Comparison of ENCODE assay signal across 8 cellular contexts in the genomic region with DNA sequence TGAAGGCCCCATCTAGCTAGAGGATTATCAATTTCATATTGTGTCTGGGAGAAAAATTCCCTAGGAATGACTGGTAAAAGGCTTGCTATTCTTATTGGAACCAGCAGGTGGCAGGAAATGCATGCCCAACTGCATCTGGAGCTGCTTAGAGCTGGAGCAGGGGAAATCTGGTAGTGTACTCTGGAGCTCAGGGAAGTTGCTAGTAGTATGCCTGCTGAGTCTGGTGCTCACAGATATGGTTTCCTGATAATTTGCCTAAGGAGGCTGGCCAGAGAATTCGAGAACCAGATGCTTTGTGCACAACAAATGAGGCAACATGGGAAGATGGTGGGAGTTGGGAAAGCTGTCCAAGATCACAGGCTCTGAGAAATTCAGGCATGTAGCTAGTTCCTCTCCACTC. TPM values are rescaled to one million over a fixed set of nuclear protein-coding genes. Genes with fewer than 3 reads are reported as not detected.
A peak's percentile ranks its signal among the peaks of the same experiment; 100 is the strongest.
DNase-seq lines count a peak whose midpoint lies in the region; ATAC-seq and TF ChIP-seq lines count a peak whose summit lies in the region.

No MANE protein-coding gene starts in this region.

- TF ChIP-seq CTCF in left lung (IDR thresholded peaks at IDR 0.05) (peak; percentile 61 to 70), thoracic aorta (IDR thresholded peaks at IDR 0.05) (peak; percentile 90)

- H3K27ac ChIP-seq in left lung: no peak overlapping the region
- H3K27ac ChIP-seq in thoracic aorta: no peak overlapping the region

- no peaks in the 10 kb centered on the region for H3K36me3 ChIP-seq in left lung
- no peaks in the 10 kb centered on the region for H3K36me3 ChIP-seq in thoracic aorta

- DNase-seq in SKM-1 treated with dmso at 0.1 percent for 144 hours (lab: John Stamatoyannopoulos, UW; ENCODE audit: unreplicated experiment) (peak; percentile 43), SKM-1 (lab: John Stamatoyannopoulos, UW; ENCODE audit: unreplicated experiment) (no peak), M059J (ENCODE audit: low read depth) (peak; percentile 56), SHP77 (lab: John Stamatoyannopoulos, UW) (peak; percentile 27 to 52), dermis blood vessel endothelial cell (peak; percentile 79), left lung (peak in 1 of 2 donors; percentile 41), thoracic aorta (ENCODE audit: low spot score) (no peak)

- H3K9me3 ChIP-seq in left lung (no peaks in the 10 kb centered on the region), thoracic aorta (no peaks in the 10 kb centered on the region)

- H3K27me3 ChIP-seq in left lung (no peaks in the 10 kb centered on the region), thoracic aorta (replicated peaks; ENCODE audit: insufficient read depth) (no peaks in the 10 kb centered on the region)

- intact Hi-C loops in left lung (cut with DNase I): loop anchor here in 1 of 2 donors (5.0 to 10.0 kb wide), 2 partner anchors 317 to 679 kb away; no protein-coding TSS in a partner anchor

- H3K4me1 ChIP-seq in left lung (no peaks in the 10 kb centered on the region), thoracic aorta (ENCODE audit: control insufficient read depth in 1 of 2, low read depth in 2 of 2) (no peaks in the 10 kb centered on the region)

- ATAC-seq in GM21447 (IDR thresholded peaks at IDR 0.05; ENCODE audit: unreplicated experiment): peak; percentile 65
- ATAC-seq in left lung: peak; percentile 96
- no peak for ATAC-seq in thoracic aorta (ENCODE audit: insufficient number of reproducible peaks, low FRiP score, low read depth)

- H3K4me3 ChIP-seq in left lung: no peak overlapping the region
- H3K4me3 ChIP-seq in thoracic aorta: no peak overlapping the region

RNA-seq across cellular contexts. Expression of a gene that starts 53.7 kb away (rescaled TPM):
- 124 and 167 TPM in 2 replicates for total RNA-seq in M059J (2014; rRNA removed; shearing (Covaris generic))
- total RNA-seq in dermis blood vessel endothelial cell (244 and 263 TPM in 2 replicates), left lung (100 to 1,000 TPM; 150 to 207 TPM), thoracic aorta (100 to 1,000 TPM in 1 of 2 donors, 10 to 100 TPM in 1; 64.7 to 182 TPM)

Comparison
In these comparisons a context has a peak if more than half of its experiments do, and no peak if none do; other contexts are left out.
1. DNase-seq: peak in SKM-1 treated with dmso at 0.1 percent for 144 hours (single experiment), M059J (single experiment), SHP77 (2 of 2) and dermis blood vessel endothelial cell (single experiment); none in SKM-1 (single experiment) and thoracic aorta (single experiment).